In the genomic region with DNA sequence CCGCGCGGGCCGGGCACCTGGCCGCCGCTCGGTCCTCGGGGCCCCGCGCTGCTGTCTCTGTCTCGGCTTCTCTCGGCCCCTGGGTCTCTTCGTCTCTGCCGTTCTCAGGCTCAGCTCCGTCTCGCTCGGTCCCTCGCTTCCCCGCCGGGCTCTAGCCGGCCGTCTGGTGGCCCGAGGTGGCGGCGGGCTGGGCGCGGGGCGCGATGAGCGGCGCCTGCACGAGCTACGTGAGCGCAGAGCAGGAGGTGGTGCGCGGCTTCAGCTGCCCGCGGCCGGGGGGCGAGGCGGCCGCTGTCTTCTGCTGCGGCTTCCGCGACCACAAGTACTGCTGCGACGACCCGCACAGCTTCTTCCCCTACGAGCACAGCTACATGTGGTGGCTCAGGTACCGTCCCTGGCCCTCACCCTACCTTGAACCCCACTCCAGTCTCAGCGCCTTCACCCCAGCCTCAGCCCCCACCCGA, we compare ENCODE assay signal across 8 cellular contexts. TPM values are rescaled to one million over a fixed set of nuclear protein-coding genes. Genes with fewer than 3 reads are reported as not detected.
DNase-seq lines count a peak whose midpoint lies in the region; ATAC-seq, FAIRE-seq and TF ChIP-seq lines count a peak whose summit lies in the region.

No MANE protein-coding gene starts in this region.

- H3K36me3 Mint-ChIP-seq in activated B cell treated with CpG ODN at 0.5 μM for 24 hours (ENCODE audit: low read depth) (peaks cover 27% of the 10 kb centered on the region), neural crest cell (ENCODE audit: low read depth) (no peaks in the 10 kb centered on the region)

- H3K4me1 Mint-ChIP-seq in activated B cell treated with CpG ODN at 0.5 μM for 24 hours = peaks cover 83% of the 10 kb centered on the region
- H3K4me1 Mint-ChIP-seq in neural crest cell = peaks cover 32% of the 10 kb centered on the region

- peak; percentile 30 for DNase-seq in GM12891 (ENCODE audit: insufficient read length, low spot score)
- DNase-seq in activated B cell treated with CpG ODN at 0.5 μM for 24 hours = peak; percentile 54
- peak; percentile 16 for DNase-seq in effector CD4-positive, alpha-beta T cell
- peak; percentile 26 for DNase-seq in neural crest cell (ENCODE audit: low read depth, low spot score)
- no peak for DNase-seq in NCI-H1436 treated with DMSO at 0.1 percent for 48 hours (lab: John Stamatoyannopoulos, UW)
- no peak for DNase-seq in hippocampal formation (lab: John Stamatoyannopoulos, UW)
- DNase-seq in RKO (ENCODE audit: low spot score) = no peak

- peak; percentile 66 for FAIRE-seq in GM12891 (lab: Jason Lieb, UNC)

- peak overlapping the region; percentile 98 for H3K27ac Mint-ChIP-seq in activated B cell treated with CpG ODN at 0.5 μM for 24 hours
- no peak overlapping the region for H3K27ac Mint-ChIP-seq in neural crest cell (ENCODE audit: unreplicated experiment)

- H3K9me3 Mint-ChIP-seq in activated B cell treated with CpG ODN at 0.5 μM for 24 hours (no peaks in the 10 kb centered on the region), neural crest cell (peaks cover 3% of the 10 kb centered on the region)

- H3K4me3 Mint-ChIP-seq in activated B cell treated with CpG ODN at 0.5 μM for 24 hours = peak overlapping the region; percentile 97
- H3K4me3 Mint-ChIP-seq in neural crest cell = peak overlapping the region; percentile 67

- TF ChIP-seq CTCF in activated B cell treated with CpG ODN at 0.5 μM for 24 hours (IDR thresholded peaks at IDR 0.05) (no peak), neural crest cell (conservative IDR thresholded peaks at IDR 0.05) (no peak)

- peak; percentile 1 for ATAC-seq in activated B cell treated with CpG ODN at 0.5 μM for 24 hours (ENCODE audit: low read depth)
- no peak for ATAC-seq in GM18511 (IDR thresholded peaks at IDR 0.05; ENCODE audit: unreplicated experiment)

- intact Hi-C loops in activated B cell treated with CpG ODN at 0.5 μM for 24 hours (cut with micrococcal nuclease) = loop anchor here (1.0 to 10.0 kb wide), 2 partner anchors 81 to 1129 kb away; no protein-coding TSS in a partner anchor

- no peak for TF ChIP-seq POLR2A in GM12891 (IDR thresholded peaks at IDR 0.05; ENCODE audit: low read depth, low read length)

- POLR2A ChIA-PET in activated B cell treated with CpG ODN at 0.5 μM for 24 hours (lab: Charles Lee) = interaction anchor here (0.5 to 8.3 kb wide), 29 partner anchors 8 to 267 kb away, joined by 3 to 163 read pairs (median 7); a partner anchor contains a TSS

- CTCF ChIA-PET in activated B cell treated with CpG ODN at 0.5 μM for 24 hours (lab: Charles Lee) = interaction anchor here (1.0 to 4.8 kb wide), 7 partner anchors 9 to 80 kb away, joined by 3 to 23 read pairs (median 5); a partner anchor contains a TSS

- H3K27me3 Mint-ChIP-seq in activated B cell treated with CpG ODN at 0.5 μM for 24 hours = no peaks in the 10 kb centered on the region
- H3K27me3 Mint-ChIP-seq in neural crest cell (ENCODE audit: low read depth) = peaks cover 58% of the 10 kb centered on the region

TF ChIP-seq in GM12891, 5 proteins besides CTCF, POLR2A, EP300 and RAD21:
- TF ChIP-seq SPI1 (IDR thresholded peaks at IDR 0.05; ENCODE audit: low read depth, low read length) = no peak
- TF ChIP-seq POLR2AphosphoS5 (IDR thresholded peaks at IDR 0.05; ENCODE audit: low read depth, low read length) = no peak
- no peak for TF ChIP-seq POU2F2 (IDR thresholded peaks at IDR 0.05; ENCODE audit: low read depth, low read length)
- no peak for TF ChIP-seq TAF1 (IDR thresholded peaks at IDR 0.05; ENCODE audit: low read depth, low read length)
- TF ChIP-seq PAX5 (IDR thresholded peaks at IDR 0.05; ENCODE audit: insufficient read depth, low read length, severe bottlenecking) = no peak
TF ChIP-seq in GM12891: peak in this region for 0.

RNA-seq across cellular contexts. Expression of a gene that starts 0.4 kb away (rescaled TPM):
- 0.86 TPM for polyA plus RNA-seq in GM12891 (2012; ENCODE audit: low read depth, missing spikeins)
- total RNA-seq in activated B cell treated with CpG ODN at 0.5 μM for 24 hours = 36.8 and 44.2 TPM in 2 replicates
- 0.65 TPM in 1 of 2 replicates, not detected in the other for total RNA-seq in neural crest cell

RNA-seq across cellular contexts. Expression of a gene that starts 31.2 kb away (rescaled TPM):
- polyA plus RNA-seq in GM12891 (2012; ENCODE audit: low read depth, missing spikeins) = 20.4 TPM
- total RNA-seq in activated B cell treated with CpG ODN at 0.5 μM for 24 hours = 20.9 and 22.4 TPM in 2 replicates
- total RNA-seq in neural crest cell = 30.6 and 31.1 TPM in 2 replicates

Comparison
In these comparisons a context has a peak if more than half of its experiments do, and no peak if none do; other contexts are left out.
1. DNase-seq: peak in GM12891 (single experiment), activated B cell treated with CpG ODN at 0.5 μM for 24 hours (single experiment), effector CD4-positive, alpha-beta T cell (single experiment) and neural crest cell (single experiment); none in NCI-H1436 treated with DMSO at 0.1 percent for 48 hours (single experiment), hippocampal formation (0 of 2) and RKO (single experiment).
2. RNA of a gene that starts 0.4 kb away (total RNA-seq): 36.8 to 44.2 TPM in activated B cell treated with CpG ODN at 0.5 μM for 24 hours; 0.65 TPM in neural crest cell; every median in the first group is over 10 times any median in the second.